In the genomic region with DNA sequence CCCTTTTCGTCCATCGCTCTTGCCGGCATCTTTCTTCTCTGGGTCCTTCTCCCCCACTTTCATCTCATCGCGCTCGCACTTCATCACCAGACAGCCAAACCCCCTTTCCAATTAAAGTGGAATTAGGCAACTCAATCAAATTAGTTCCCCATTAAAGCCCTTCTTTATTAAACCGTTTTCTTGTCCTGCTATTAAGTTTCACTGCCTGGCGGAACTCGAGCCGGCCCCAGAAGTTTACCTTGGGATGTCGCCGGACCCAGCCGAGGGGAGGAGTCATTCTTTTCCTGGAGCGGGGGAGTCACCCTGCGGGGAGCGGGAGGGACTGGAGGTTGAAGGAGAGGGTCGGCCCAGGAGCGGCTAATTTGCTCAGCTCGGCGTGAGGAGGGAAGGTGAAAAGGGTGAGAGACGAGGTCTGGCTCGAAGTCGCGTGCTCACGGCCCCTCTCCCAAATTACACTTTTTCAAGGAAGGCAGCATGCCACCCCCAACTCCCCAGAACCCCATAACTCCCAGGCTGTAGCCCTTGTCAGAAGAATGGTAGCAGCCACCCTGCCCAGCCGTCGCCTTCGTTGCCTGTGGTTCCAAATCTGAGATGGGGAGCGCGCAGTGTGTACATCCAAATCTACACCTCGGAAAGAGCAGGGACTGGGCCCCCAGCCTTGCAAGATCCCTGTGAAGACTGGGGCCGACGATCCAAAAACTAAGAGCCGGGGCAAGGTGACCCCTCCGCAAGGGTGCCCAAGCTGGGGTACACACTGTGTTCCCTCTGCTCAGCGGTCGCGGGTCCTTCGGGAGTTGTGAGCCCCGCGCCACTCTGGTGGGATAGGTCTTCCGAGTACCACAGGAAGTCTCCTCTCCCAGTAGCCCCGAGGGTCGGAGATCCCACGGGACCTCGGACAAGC, we compare ENCODE assay signal across 12 cellular contexts. TPM values are rescaled to one million over a fixed set of nuclear protein-coding genes. Genes with fewer than 3 reads are reported as not detected.
A peak's percentile ranks its signal among the peaks of the same experiment; 100 is the strongest.
DNase-seq lines count a peak whose midpoint lies in the region; TF ChIP-seq lines count a peak whose summit lies in the region.
"Had no signal": no experiment of that assay in that cellular context is flagged by ENCODE, and none has a peak within 500 bp of the region (broad histone marks: within the 10 kb centered on the region; RNA-seq: fewer than 3 reads in every experiment).

No MANE protein-coding gene starts in this region.

- H3K4me3 Mint-ChIP-seq in CD8-positive, alpha-beta memory T cell: peak overlapping the region in 4 of 7 donors; percentile 47 to 78 (median 52)
- H3K4me3 Mint-ChIP-seq in mesothelial cell of epicardium: peak overlapping the region; percentile 41
- H3K4me3 Mint-ChIP-seq: CD4-positive, alpha-beta T cell; HFFc6 had no signal

- H3K4me1 ChIP-seq in ACC112 (ENCODE audit: control insufficient read depth, insufficient read depth, low read length, unreplicated experiment): no peaks in the 10 kb centered on the region
- no peaks in the 10 kb centered on the region for H3K4me1 ChIP-seq in CD8-positive, alpha-beta memory T cell (ENCODE audit: insufficient read depth, low read length)

- no peaks in the 10 kb centered on the region for H3K79me2 ChIP-seq in ACC112 (ENCODE audit: control insufficient read depth, insufficient read depth, low read length, unreplicated experiment)

- H3K4me3 ChIP-seq in ACC112 (ENCODE audit: low read depth, low read length) (peak overlapping the region; percentile 46), coronary artery (peak overlapping the region; percentile 29)
- H3K4me3 ChIP-seq in CD8-positive, alpha-beta memory T cell (ENCODE audit: low read length): no peak overlapping the region
- H3K4me3 ChIP-seq: heart right ventricle had no signal

- peaks cover 0 to 8% (median 2%) of the 10 kb centered on the region in 3 donors for H3K36me3 Mint-ChIP-seq in CD8-positive, alpha-beta memory T cell
- H3K36me3 Mint-ChIP-seq in mesothelial cell of epicardium: no peaks in the 10 kb centered on the region

- peaks cover 0 to 14% (median 1%) of the 10 kb centered on the region in 5 donors for H3K9me3 Mint-ChIP-seq in CD8-positive, alpha-beta memory T cell
- H3K9me3 Mint-ChIP-seq in mesothelial cell of epicardium: no peaks in the 10 kb centered on the region
- H3K9me3 Mint-ChIP-seq: CD4-positive, alpha-beta T cell had no signal

- H2AFZ ChIP-seq in ACC112 (ENCODE audit: low read length, unreplicated experiment): no peak overlapping the region

- no peak for DNase-seq in CD8-positive, alpha-beta memory T cell
- no peak for DNase-seq in coronary artery (ENCODE audit: low spot score)
- no peak for DNase-seq in mesothelial cell of epicardium (ENCODE audit: low spot score in 2 of 2, unreplicated experiment in 2 of 2)
- DNase-seq in H4 (ENCODE audit: low spot score): no peak
- no peak for DNase-seq in HuH-7.5 (ENCODE audit: low spot score)
- no peak for DNase-seq in NCI-H187 treated with DMSO at 0.1 percent for 48 hours (lab: John Stamatoyannopoulos, UW)
- DNase-seq: activated gamma-delta T cell treated with Interleukin-2 at 50 U/mL for 16 hours; CD4-positive, alpha-beta T cell; heart right ventricle; HFFc6; OCI-M1 had no signal

- no peaks in the 10 kb centered on the region for H3K9me3 ChIP-seq in CD8-positive, alpha-beta memory T cell (ENCODE audit: low read length)

- H3K27ac Mint-ChIP-seq in CD8-positive, alpha-beta memory T cell: peak overlapping the region in 1 of 8 donors; percentile 21
- no peak overlapping the region for H3K27ac Mint-ChIP-seq in mesothelial cell of epicardium
- H3K27ac Mint-ChIP-seq: CD4-positive, alpha-beta T cell; HFFc6 had no signal

- peaks cover 64% of the 10 kb centered on the region in 2 donors for H3K27me3 Mint-ChIP-seq in CD8-positive, alpha-beta memory T cell
- peaks cover 91% of the 10 kb centered on the region for H3K27me3 Mint-ChIP-seq in mesothelial cell of epicardium (ENCODE audit: low read depth)

- POLR2A ChIA-PET in CD8-positive, alpha-beta memory T cell (lab: Charles Lee): no interaction called here

- TF ChIP-seq CTCF in coronary artery (IDR thresholded peaks at IDR 0.05) (no peak), mesothelial cell of epicardium (IDR thresholded peaks at IDR 0.05; ENCODE audit: unreplicated experiment) (no peak)

- CTCF ChIA-PET in CD8-positive, alpha-beta memory T cell (lab: Charles Lee): no interaction called here

- no peaks in the 10 kb centered on the region for H3K36me3 ChIP-seq in ACC112 (ENCODE audit: insufficient read depth, low read length)
- no peaks in the 10 kb centered on the region for H3K36me3 ChIP-seq in CD8-positive, alpha-beta memory T cell (ENCODE audit: insufficient read depth, low read length)
- H3K36me3 ChIP-seq: heart right ventricle had no signal

- no peak overlapping the region for H3K27ac ChIP-seq in ACC112 (ENCODE audit: low read depth, low read length)
- no peak overlapping the region for H3K27ac ChIP-seq in CD8-positive, alpha-beta memory T cell (ENCODE audit: low read depth, low read length)
- H3K27ac ChIP-seq in coronary artery: no peak overlapping the region
- H3K27ac ChIP-seq: heart right ventricle had no signal

- peaks cover 27 to 33% (median 29%) of the 10 kb centered on the region in 3 donors for H3K4me1 Mint-ChIP-seq in CD8-positive, alpha-beta memory T cell
- H3K4me1 Mint-ChIP-seq in mesothelial cell of epicardium: peaks cover 18% of the 10 kb centered on the region

- peaks cover 93% of the 10 kb centered on the region for H3K27me3 ChIP-seq in ACC112 (ENCODE audit: insufficient read depth, low read length)
- H3K27me3 ChIP-seq in CD8-positive, alpha-beta memory T cell (ENCODE audit: insufficient read depth, low read length, poor library complexity, severe bottlenecking): peaks cover 8% of the 10 kb centered on the region

RNA-seq across cellular contexts. Expression of a gene that starts 6.4 kb away (rescaled TPM):
- total RNA-seq in CD8-positive, alpha-beta memory T cell: not detected
- polyA plus RNA-seq in CD8-positive, alpha-beta memory T cell: not detected
- 0.07 TPM in 1 of 3 replicates, not detected in the others for total RNA-seq in mesothelial cell of epicardium
- total RNA-seq in H4 (2014; rRNA removed; shearing (Covaris generic)): 1.5 and 3.8 TPM in 2 replicates
- total RNA-seq: CD4-positive, alpha-beta T cell had no signal
- polyA plus RNA-seq: heart right ventricle had no signal
